In the genomic region with DNA sequence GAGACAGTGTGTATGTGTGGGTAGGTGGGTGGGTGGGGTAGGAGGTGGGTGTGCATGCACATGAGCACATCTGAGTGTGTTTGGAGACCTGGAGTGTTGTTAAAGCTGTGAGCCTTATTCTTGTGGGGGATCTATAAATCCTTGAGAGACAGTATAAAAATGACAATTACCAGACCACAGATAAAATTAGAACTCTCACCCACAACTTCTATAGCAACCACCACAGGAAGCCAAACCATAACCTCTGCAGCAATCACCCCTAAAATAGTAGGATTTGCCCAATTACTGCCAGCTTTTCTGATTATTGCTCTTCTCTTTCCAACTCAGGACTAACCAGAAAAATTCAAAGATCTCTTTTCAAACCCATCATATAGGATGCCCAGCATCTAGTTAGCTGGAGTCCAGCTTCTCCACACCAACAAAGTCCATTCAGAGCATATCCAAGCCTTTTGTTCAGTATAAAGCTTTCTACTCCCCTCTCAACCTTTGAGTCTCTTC, we compare ENCODE assay signal across 1 cellular context.
TF ChIP-seq lines count a peak whose summit lies in the region.

No MANE protein-coding gene starts in this region.

TF ChIP-seq in H1, 55 proteins besides CTCF, POLR2A, EP300 and RAD21 (continued from another document):
- TF ChIP-seq, protein P1, sequence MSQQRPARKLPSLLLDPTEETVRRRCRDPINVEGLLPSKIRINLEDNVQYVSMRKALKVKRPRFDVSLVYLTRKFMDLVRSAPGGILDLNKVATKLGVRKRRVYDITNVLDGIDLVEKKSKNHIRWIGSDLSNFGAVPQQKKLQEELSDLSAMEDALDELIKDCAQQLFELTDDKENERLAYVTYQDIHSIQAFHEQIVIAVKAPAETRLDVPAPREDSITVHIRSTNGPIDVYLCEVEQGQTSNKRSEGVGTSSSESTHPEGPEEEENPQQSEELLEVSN (IDR thresholded peaks at IDR 0.05) = no peak
- TF ChIP-seq EGR1 (IDR thresholded peaks at IDR 0.05; ENCODE audit: borderline replicate concordance, low read depth, low read length) = no peak
- no peak for TF ChIP-seq JUN (IDR thresholded peaks at IDR 0.05; ENCODE audit: low read depth, low read length)
- no peak for TF ChIP-seq TAF7 (optimal IDR thresholded peaks at IDR 0.05; ENCODE audit: borderline replicate concordance, low read depth, low read length)
- no peak for TF ChIP-seq TBP (IDR thresholded peaks at IDR 0.05; ENCODE audit: low read depth, low read length)
- no peak for TF ChIP-seq TEAD4 (IDR thresholded peaks at IDR 0.05; ENCODE audit: low read depth, low read length)
- TF ChIP-seq CTBP2 (IDR thresholded peaks at IDR 0.05; ENCODE audit: borderline replicate concordance, insufficient read depth, insufficient read length, low read length) = no peak
- no peak for TF ChIP-seq SIX5 (IDR thresholded peaks at IDR 0.05; ENCODE audit: low read depth, low read length)
- TF ChIP-seq NRF1 (IDR thresholded peaks at IDR 0.05; ENCODE audit: low read depth, low read length) = no peak
- TF ChIP-seq BCL11A (IDR thresholded peaks at IDR 0.05; ENCODE audit: low read depth in 2 of 2, low read length in 2 of 2) = no peak
- TF ChIP-seq, protein P2, sequence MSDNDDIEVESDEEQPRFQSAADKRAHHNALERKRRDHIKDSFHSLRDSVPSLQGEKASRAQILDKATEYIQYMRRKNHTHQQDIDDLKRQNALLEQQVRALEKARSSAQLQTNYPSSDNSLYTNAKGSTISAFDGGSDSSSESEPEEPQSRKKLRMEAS (IDR thresholded peaks at IDR 0.05) = no peak
- no peak for TF ChIP-seq RNF2 (IDR thresholded peaks at IDR 0.05; ENCODE audit: borderline replicate concordance, low read depth, low read length, missing control alignments, poor library complexity, severe bottlenecking)
